ENCODE assay signal across 8 cellular contexts in genomic region chr20:35146299-35146921, GRCh38. TPM values are rescaled to one million over a fixed set of nuclear protein-coding genes. Genes with fewer than 3 reads are reported as not detected.
DNase-seq lines count a peak whose midpoint lies in the region; ATAC-seq and TF ChIP-seq lines count a peak whose summit lies in the region.

No MANE protein-coding gene starts in this region.

- H3F3A ChIP-seq in Loucy (ENCODE audit: low read depth) = no peaks in the 10 kb centered on the region

- TF ChIP-seq CTCF in Loucy (conservative IDR thresholded peaks at IDR 0.05; ENCODE audit: low read length) (no peak), right atrium auricular region (IDR thresholded peaks at IDR 0.05) (no peak)

- no peaks in the 10 kb centered on the region for H4K20me1 ChIP-seq in Loucy (ENCODE audit: insufficient read depth, low read length, poor library complexity, severe bottlenecking)

- ATAC-seq in sciatic nerve = peak; percentile 17
- no peak for ATAC-seq in GM19463 (IDR thresholded peaks at IDR 0.05; ENCODE audit: unreplicated experiment)

- H3K9me3 ChIP-seq in Loucy (ENCODE audit: insufficient read depth, low read depth, low read length) (no peaks in the 10 kb centered on the region), right atrium auricular region (no peaks in the 10 kb centered on the region)

- H2AFZ ChIP-seq in Loucy (ENCODE audit: low read length) = peak overlapping the region; percentile 97

- H3K4me2 ChIP-seq in Loucy (ENCODE audit: low read depth, low read length, poor library complexity, severe bottlenecking) = peak overlapping the region; percentile 98

- peak; percentile 23 for DNase-seq in stimulated activated CD4-positive, alpha-beta T cell treated with anti-CD3 and anti-CD28 coated beads, Interleukin-4, amount 100 ng/mL, for 1 hour
- no peak for DNase-seq in stimulated activated CD4-positive, alpha-beta T cell treated with anti-CD3 and anti-CD28 coated beads, Interleukin-2, amount 100 ng/mL, for 24 hours
- DNase-seq in activated T-helper 9 cell treated with anti-CD3 and anti-CD28 coated beads, Interleukin-2, amount 50 U/mL, for 16 hours (ENCODE audit: low read depth) = peak; percentile 17
- DNase-seq in right atrium auricular region (ENCODE audit: low spot score) (no peak), sciatic nerve (ENCODE audit: low spot score) (no peak), DMS79 (lab: John Stamatoyannopoulos, UW) (no peak)

- H3K4me3 ChIP-seq in Loucy (ENCODE audit: low read length, poor library complexity, severe bottlenecking) (peak overlapping the region; percentile 96), right atrium auricular region (peak overlapping the region; percentile 68 to 86)

- H3K27me3 ChIP-seq in Loucy (ENCODE audit: insufficient read depth, low read length, poor library complexity, severe bottlenecking) (no peaks in the 10 kb centered on the region), right atrium auricular region (no peaks in the 10 kb centered on the region)

- intact Hi-C loops in sciatic nerve (cut with DNase I) = no loop called here

- H3K4me1 ChIP-seq in Loucy (ENCODE audit: insufficient read depth, low read length, poor library complexity, severe bottlenecking) (peaks cover 16% of the 10 kb centered on the region), right atrium auricular region (peaks cover 0 to 18% of the 10 kb centered on the region in 2 donors)

- no peaks in the 10 kb centered on the region for H3K36me3 ChIP-seq in Loucy (ENCODE audit: insufficient read depth, low read length)
- no peaks in the 10 kb centered on the region for H3K36me3 ChIP-seq in right atrium auricular region

- peak overlapping the region; percentile 83 for H3K9ac ChIP-seq in Loucy (ENCODE audit: low read depth, low read length, poor library complexity, severe bottlenecking)

- peaks cover 8% of the 10 kb centered on the region for H3K79me2 ChIP-seq in Loucy (ENCODE audit: insufficient read depth, low read length)

- H3K9me2 ChIP-seq in Loucy (replicated peaks; ENCODE audit: low read depth, low read length) = no peaks in the 10 kb centered on the region

- peak overlapping the region; percentile 78 to 80 for H3K27ac ChIP-seq in right atrium auricular region

RNA-seq across cellular contexts. Expression of gene EDEM2, which starts 0.7 kb away (rescaled TPM):
- 10 to 100 TPM; 13.8 to 16.1 TPM for total RNA-seq in right atrium auricular region
- 15.4 TPM for total RNA-seq in sciatic nerve

RNA-seq across cellular contexts. Expression of gene PROCR, which starts 25.5 kb away (rescaled TPM):
- 10 to 100 TPM; 37.7 to 51.0 TPM for total RNA-seq in right atrium auricular region
- total RNA-seq in sciatic nerve = 24.0 TPM

RNA-seq across cellular contexts. Expression of gene TRPC4AP, which starts 53.8 kb away (rescaled TPM):
- total RNA-seq in right atrium auricular region = 10 to 100 TPM; 32.4 to 39.2 TPM
- total RNA-seq in sciatic nerve = 50.4 TPM

Comparison
In these comparisons a context has a peak if more than half of its experiments do, and no peak if none do; other contexts are left out.
1. DNase-seq: peak in stimulated activated CD4-positive, alpha-beta T cell treated with anti-CD3 and anti-CD28 coated beads, Interleukin-4, amount 100 ng/mL, for 1 hour (single experiment) and activated T-helper 9 cell treated with anti-CD3 and anti-CD28 coated beads, Interleukin-2, amount 50 U/mL, for 16 hours (single experiment); none in stimulated activated CD4-positive, alpha-beta T cell treated with anti-CD3 and anti-CD28 coated beads, Interleukin-2, amount 100 ng/mL, for 24 hours (0 of 2), right atrium auricular region (single experiment), sciatic nerve (single experiment) and DMS79 (single experiment).